Comparison of ENCODE assay signal across 13 cellular contexts in genomic region chr10:116836902-116837513, GRCh38. TPM values are rescaled to one million over a fixed set of nuclear protein-coding genes. Genes with fewer than 3 reads are reported as not detected.
DNase-seq lines count a peak whose midpoint lies in the region; TF ChIP-seq lines count a peak whose summit lies in the region.
"Had no signal": no experiment of that assay in that cellular context is flagged by ENCODE, and none has a peak within 500 bp of the region (broad histone marks: within the 10 kb centered on the region; RNA-seq: fewer than 3 reads in every experiment).

No MANE protein-coding gene starts in this region.

- peaks cover 24% of the 10 kb centered on the region for H3K27me3 ChIP-seq in AG04450 (ENCODE audit: control insufficient read depth, insufficient read depth, low read length)
- H3K27me3 ChIP-seq: esophagus squamous epithelium had no signal

- CTCF ChIA-PET in AG04450 (lab: Charles Lee), result interaction anchor here (0.7 to 3.2 kb wide), 8 partner anchors 9 to 339 kb away, joined by 3 to 33 read pairs (median 4); no protein-coding TSS in a partner anchor

- no peak overlapping the region for H3K4me3 ChIP-seq in AG04450 (ENCODE audit: low read depth, low read length)
- no peak overlapping the region for H3K4me3 ChIP-seq in fibroblast of pulmonary artery (replicated peaks; ENCODE audit: low read depth, low read length)
- H3K4me3 ChIP-seq: esophagus squamous epithelium had no signal

- H3K9me3 ChIP-seq in AG04450 (ENCODE audit: control insufficient read depth, insufficient read depth, low read length), result no peaks in the 10 kb centered on the region
- H3K9me3 ChIP-seq: esophagus squamous epithelium had no signal

- DNase-seq in AG04450 (ENCODE audit: low read depth, low spot score), result no peak
- DNase-seq in HT-29 (ENCODE audit: low spot score), result peak; percentile 21
- DNase-seq in OCI-M1 (lab: John Stamatoyannopoulos, UW), result peak; percentile 44
- DNase-seq in fibroblast of pulmonary artery (ENCODE audit: low read depth), result peak; percentile 59
- DNase-seq in NCI-H1436 (lab: John Stamatoyannopoulos, UW), result no peak
- no peak for DNase-seq in cerebellum (ENCODE audit: low spot score)
- DNase-seq in hepatic stellate cell (ENCODE audit: low spot score), result no peak
- no peak for DNase-seq in GOT3 (lab: John Stamatoyannopoulos, UW)
- DNase-seq: activated naive CD4-positive, alpha-beta T cell treated with anti-CD3 and anti-CD28 coated beads for 36 hours; C1 segment of cervical spinal cord; esophagus squamous epithelium; T-helper 9 cell had no signal

- POLR2A ChIA-PET in AG04450 (lab: Yijun Ruan, JAX), result no interaction called here

- H3K27ac ChIP-seq in AG04450 (ENCODE audit: low read depth, low read length), result no peak overlapping the region
- H3K27ac ChIP-seq: esophagus squamous epithelium had no signal

- TF ChIP-seq CTCF in AG04450 (IDR thresholded peaks at IDR 0.05; ENCODE audit: low read depth, low read length), result peak; percentile 38
- TF ChIP-seq CTCF in fibroblast of pulmonary artery (IDR thresholded peaks at IDR 0.05; ENCODE audit: low read length, missing control alignments), result peak; percentile 61

RNA-seq across cellular contexts. Expression of gene ENO4, which starts 12.3 kb away (rescaled TPM):
- polyA plus RNA-seq in AG04450 (2011; rRNA removed), result 0.11 and 0.12 TPM in 2 replicates
- 0.23 and 0.26 TPM in 2 replicates for polyA minus RNA-seq in AG04450 (2011; rRNA and poly(A)+ RNA removed)
- total RNA-seq in HT-29 (2014; rRNA removed; shearing (Covaris generic)), result 0.13 TPM in 1 of 2 replicates, not detected in the other
- 1.3 TPM for total RNA-seq in cerebellum
- total RNA-seq: activated naive CD4-positive, alpha-beta T cell treated with anti-CD3 and anti-CD28 coated beads for 36 hours; RPMI7951 had no signal

Comparison
In these comparisons a context has a peak if more than half of its experiments do, and no peak if none do; other contexts are left out.
1. DNase-seq: peak in HT-29 (single experiment), OCI-M1 (single experiment) and fibroblast of pulmonary artery (single experiment); none in AG04450 (single experiment), NCI-H1436 (single experiment), cerebellum (single experiment), hepatic stellate cell (single experiment) and GOT3 (single experiment).